ENCODE assay signal across 1 cellular context in the genomic region with DNA sequence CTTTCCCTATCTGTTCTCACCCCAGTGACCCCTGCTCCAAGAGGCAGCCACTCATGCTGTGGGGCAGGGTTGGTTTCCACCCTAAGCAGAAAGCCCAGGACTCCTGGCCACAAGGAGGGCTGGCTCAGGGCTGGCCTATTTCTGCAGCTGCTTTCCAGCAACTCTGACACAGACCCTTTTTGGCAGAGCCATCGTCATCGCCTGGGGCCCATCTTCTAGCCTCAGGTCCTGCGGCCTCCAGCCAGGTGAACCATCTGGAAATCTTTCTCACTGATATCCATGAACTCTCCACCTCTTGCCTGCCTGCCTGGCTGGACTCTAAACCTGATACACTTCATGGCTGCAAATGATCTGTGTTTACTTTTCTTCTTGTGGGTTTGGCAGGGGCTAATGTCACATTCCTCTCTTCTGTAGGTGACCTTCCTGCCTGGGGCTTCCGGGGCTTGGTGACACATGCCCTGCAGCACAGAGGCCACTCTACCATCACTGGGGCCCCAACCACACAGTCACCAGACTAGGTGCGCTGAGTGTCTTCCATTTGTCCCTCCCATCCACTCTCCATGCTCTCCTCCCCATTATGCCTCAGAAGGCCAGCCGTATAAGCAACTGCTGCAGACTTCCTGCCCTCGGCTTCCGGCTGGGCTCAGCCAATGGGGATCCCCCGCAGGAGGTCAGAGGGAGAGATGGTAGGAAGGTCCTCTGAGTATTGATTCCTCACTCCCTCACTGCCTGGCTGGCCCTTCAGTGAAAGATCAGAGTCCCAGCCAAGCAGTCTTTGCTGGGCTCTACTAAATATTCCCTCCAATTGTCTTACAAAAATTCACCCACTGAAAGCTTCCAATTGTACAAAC.
TF ChIP-seq lines count a peak whose summit lies in the region.

No MANE protein-coding gene starts in this region.

TF ChIP-seq in HepG2, 621 proteins besides CTCF, POLR2A, EP300 and RAD21 (continued from another document and continues in another):
- TF ChIP-seq SP4 (CRISPR knock-in tag; IDR thresholded peaks at IDR 0.05), result 0 out of 2 replicates have a peak, but pooled peaks have one; percentile 57
- no peak for TF ChIP-seq ZNF18 (CRISPR knock-in tag; IDR thresholded peaks at IDR 0.05; ENCODE audit: insufficient replicate concordance)
- TF ChIP-seq NFE2L2 (IDR thresholded peaks at IDR 0.05; ENCODE audit: low read length), result no peak
- TF ChIP-seq, protein P1, sequence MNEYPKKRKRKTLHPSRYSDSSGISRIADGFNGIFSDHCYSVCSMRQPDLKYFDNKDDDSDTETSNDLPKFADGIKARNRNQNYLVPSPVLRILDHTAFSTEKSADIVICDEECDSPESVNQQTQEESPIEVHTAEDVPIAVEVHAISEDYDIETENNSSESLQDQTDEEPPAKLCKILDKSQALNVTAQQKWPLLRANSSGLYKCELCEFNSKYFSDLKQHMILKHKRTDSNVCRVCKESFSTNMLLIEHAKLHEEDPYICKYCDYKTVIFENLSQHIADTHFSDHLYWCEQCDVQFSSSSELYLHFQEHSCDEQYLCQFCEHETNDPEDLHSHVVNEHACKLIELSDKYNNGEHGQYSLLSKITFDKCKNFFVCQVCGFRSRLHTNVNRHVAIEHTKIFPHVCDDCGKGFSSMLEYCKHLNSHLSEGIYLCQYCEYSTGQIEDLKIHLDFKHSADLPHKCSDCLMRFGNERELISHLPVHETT (CRISPR knock-in tag; conservative IDR thresholded peaks at IDR 0.05), result peak; percentile 81; the same call in 1 of the 2 replicates
- TF ChIP-seq, protein P2, sequence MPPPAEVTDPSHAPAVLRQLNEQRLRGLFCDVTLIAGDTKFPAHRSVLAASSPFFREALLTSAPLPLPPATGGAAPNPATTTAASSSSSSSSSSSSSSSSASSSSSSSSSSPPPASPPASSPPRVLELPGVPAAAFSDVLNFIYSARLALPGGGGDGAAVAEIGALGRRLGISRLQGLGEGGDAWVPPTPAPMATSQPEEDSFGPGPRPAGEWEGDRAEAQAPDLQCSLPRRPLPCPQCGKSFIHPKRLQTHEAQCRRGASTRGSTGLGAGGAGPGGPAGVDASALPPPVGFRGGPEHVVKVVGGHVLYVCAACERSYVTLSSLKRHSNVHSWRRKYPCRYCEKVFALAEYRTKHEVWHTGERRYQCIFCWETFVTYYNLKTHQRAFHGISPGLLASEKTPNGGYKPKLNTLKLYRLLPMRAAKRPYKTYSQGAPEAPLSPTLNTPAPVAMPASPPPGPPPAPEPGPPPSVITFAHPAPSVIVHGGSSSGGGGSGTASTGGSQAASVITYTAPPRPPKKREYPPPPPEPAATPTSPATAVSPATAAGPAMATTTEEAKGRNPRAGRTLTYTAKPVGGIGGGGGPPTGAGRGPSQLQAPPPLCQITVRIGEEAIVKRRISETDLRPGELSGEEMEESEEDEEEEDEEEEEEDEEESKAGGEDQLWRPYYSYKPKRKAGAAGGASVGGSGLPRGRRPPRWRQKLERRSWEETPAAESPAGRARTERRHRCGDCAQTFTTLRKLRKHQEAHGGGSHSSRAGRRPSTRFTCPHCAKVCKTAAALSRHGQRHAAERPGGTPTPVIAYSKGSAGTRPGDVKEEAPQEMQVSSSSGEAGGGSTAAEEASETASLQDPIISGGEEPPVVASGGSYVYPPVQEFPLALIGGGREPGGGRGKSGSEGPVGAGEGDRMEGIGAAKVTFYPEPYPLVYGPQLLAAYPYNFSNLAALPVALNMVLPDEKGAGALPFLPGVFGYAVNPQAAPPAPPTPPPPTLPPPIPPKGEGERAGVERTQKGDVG (CRISPR knock-in tag; IDR thresholded peaks at IDR 0.05; ENCODE audit: borderline replicate concordance), result no peak
- TF ChIP-seq SRF (IDR thresholded peaks at IDR 0.05; ENCODE audit: low read depth, low read length), result peak; percentile 44; the same call in 1 of the 2 replicates
- peak; percentile 85 for TF ChIP-seq ZNF761 (CRISPR knock-in tag; conservative IDR thresholded peaks at IDR 0.05)
- TF ChIP-seq U2AF2 (IDR thresholded peaks at IDR 0.05; ENCODE audit: low read depth, low read length), result no peak
- TF ChIP-seq PITX1 (CRISPR knock-in tag; IDR thresholded peaks at IDR 0.05), result peak; percentile 81
- TF ChIP-seq, protein P3, sequence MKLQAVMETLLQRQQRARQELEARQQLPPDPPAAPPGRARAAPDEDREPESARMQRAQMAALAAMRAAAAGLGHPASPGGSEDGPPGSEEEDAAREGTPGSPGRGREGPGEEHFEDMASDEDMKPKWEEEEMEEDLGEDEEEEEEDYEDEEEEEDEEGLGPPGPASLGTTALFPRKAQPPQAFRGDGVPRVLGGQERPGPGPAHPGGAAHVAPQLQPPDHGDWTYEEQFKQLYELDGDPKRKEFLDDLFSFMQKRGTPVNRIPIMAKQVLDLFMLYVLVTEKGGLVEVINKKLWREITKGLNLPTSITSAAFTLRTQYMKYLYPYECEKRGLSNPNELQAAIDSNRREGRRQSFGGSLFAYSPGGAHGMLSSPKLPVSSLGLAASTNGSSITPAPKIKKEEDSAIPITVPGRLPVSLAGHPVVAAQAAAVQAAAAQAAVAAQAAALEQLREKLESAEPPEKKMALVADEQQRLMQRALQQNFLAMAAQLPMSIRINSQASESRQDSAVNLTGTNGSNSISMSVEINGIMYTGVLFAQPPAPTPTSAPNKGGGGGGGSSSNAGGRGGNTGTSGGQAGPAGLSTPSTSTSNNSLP (IDR thresholded peaks at IDR 0.05; ENCODE audit: low read depth, low read length), result peak; percentile 70
- no peak for TF ChIP-seq MIER2 (CRISPR knock-in tag; IDR thresholded peaks at IDR 0.05)
- TF ChIP-seq SAFB2 (CRISPR knock-in tag; IDR thresholded peaks at IDR 0.05; ENCODE audit: borderline replicate concordance, low read depth), result peak; percentile 84; the same call in 1 of the 2 replicates
- TF ChIP-seq ZSCAN30 (CRISPR knock-in tag; IDR thresholded peaks at IDR 0.05), result peak; percentile 94
- TF ChIP-seq, protein P4, sequence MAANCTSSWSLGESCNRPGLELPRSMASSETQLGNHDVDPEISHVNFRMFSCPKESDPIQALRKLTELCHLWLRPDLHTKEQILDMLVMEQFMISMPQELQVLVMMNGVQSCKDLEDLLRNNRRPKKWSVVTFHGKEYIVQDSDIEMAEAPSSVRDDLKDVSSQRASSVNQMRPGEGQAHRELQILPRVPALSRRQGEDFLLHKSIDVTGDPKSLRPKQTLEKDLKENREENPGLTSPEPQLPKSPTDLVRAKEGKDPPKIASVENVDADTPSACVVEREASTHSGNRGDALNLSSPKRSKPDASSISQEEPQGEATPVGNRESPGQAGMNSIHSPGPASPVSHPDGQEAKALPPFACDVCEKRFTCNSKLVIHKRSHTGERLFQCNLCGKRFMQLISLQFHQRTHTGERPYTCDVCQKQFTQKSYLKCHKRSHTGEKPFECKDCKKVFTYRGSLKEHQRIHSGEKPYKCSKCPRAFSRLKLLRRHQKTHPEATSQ (CRISPR knock-in tag; IDR thresholded peaks at IDR 0.05; ENCODE audit: borderline replicate concordance), result peak; percentile 64; the same call in 1 of the 2 replicates
- no peak for TF ChIP-seq RFX3 (CRISPR knock-in tag; IDR thresholded peaks at IDR 0.05)
- TF ChIP-seq PAF1 (CRISPR knock-in tag; IDR thresholded peaks at IDR 0.05), result no peak
- TF ChIP-seq ZNF569 (CRISPR knock-in tag; IDR thresholded peaks at IDR 0.05; ENCODE audit: borderline replicate concordance), result no peak
- TF ChIP-seq SATB2 (CRISPR knock-in tag; IDR thresholded peaks at IDR 0.05), result 0 out of 2 replicates have a peak, but pooled peaks have one; percentile 5
- no peak for TF ChIP-seq EEA1 (CRISPR knock-in tag; IDR thresholded peaks at IDR 0.05; ENCODE audit: borderline replicate concordance)
- no peak for TF ChIP-seq DZIP1 (CRISPR knock-in tag; IDR thresholded peaks at IDR 0.05)
- no peak; the same call in 1 of the 2 replicates for TF ChIP-seq KAT7 (CRISPR knock-in tag; IDR thresholded peaks at IDR 0.05; ENCODE audit: borderline replicate concordance)
- TF ChIP-seq MED13 (CRISPR knock-in tag; IDR thresholded peaks at IDR 0.05), result peak; percentile 82; the same call in 1 of the 2 replicates
- no peak for TF ChIP-seq TP53 (CRISPR knock-in tag; conservative IDR thresholded peaks at IDR 0.05)
- peak; percentile 85 for TF ChIP-seq IRF2 (CRISPR knock-in tag; IDR thresholded peaks at IDR 0.05)
- no peak for TF ChIP-seq ZNF839 (CRISPR knock-in tag; IDR thresholded peaks at IDR 0.05; ENCODE audit: borderline replicate concordance)
- no peak for TF ChIP-seq AGO2 (optimal IDR thresholded peaks at IDR 0.05; ENCODE audit: low read depth, low read length)
- no peak for TF ChIP-seq RAD51 (IDR thresholded peaks at IDR 0.05; ENCODE audit: borderline replicate concordance)
- no peak for TF ChIP-seq ARID2 (CRISPR knock-in tag; IDR thresholded peaks at IDR 0.05; ENCODE audit: borderline replicate concordance)
- no peak for TF ChIP-seq ZFYVE20 (CRISPR knock-in tag; IDR thresholded peaks at IDR 0.05; ENCODE audit: borderline replicate concordance, low read depth)
- TF ChIP-seq STAT6 (CRISPR knock-in tag; IDR thresholded peaks at IDR 0.05; ENCODE audit: borderline replicate concordance), result peak; percentile 60
- no peak for TF ChIP-seq ATF5 (CRISPR knock-in tag; IDR thresholded peaks at IDR 0.05; ENCODE audit: low read depth)
- TF ChIP-seq ASH2L (IDR thresholded peaks at IDR 0.05; ENCODE audit: insufficient read length, low read depth, low read length), result peak; percentile 87
- TF ChIP-seq TSC22D2 (CRISPR knock-in tag; IDR thresholded peaks at IDR 0.05; ENCODE audit: borderline replicate concordance), result no peak; the same call in 1 of the 2 replicates
- TF ChIP-seq HIVEP1 (CRISPR knock-in tag; IDR thresholded peaks at IDR 0.05), result peak; percentile 89
- peak; percentile 27; the same call in 1 of the 2 replicates for TF ChIP-seq ZNF691 (CRISPR knock-in tag; IDR thresholded peaks at IDR 0.05; ENCODE audit: borderline replicate concordance, low read depth)
- TF ChIP-seq SRSF9 (IDR thresholded peaks at IDR 0.05; ENCODE audit: borderline replicate concordance, insufficient read depth, low read depth, low read length, poor library complexity, severe bottlenecking), result no peak
- TF ChIP-seq NFIB (CRISPR knock-in tag; IDR thresholded peaks at IDR 0.05; ENCODE audit: borderline replicate concordance), result no peak
- no peak for TF ChIP-seq SP1 (IDR thresholded peaks at IDR 0.05)
- no peak for TF ChIP-seq SP1 (CRISPR knock-in tag; IDR thresholded peaks at IDR 0.05)
- TF ChIP-seq MED1 (CRISPR knock-in tag; IDR thresholded peaks at IDR 0.05), result peak; percentile 94
- TF ChIP-seq ZSCAN9 (CRISPR knock-in tag; IDR thresholded peaks at IDR 0.05; ENCODE audit: borderline replicate concordance), result peak; percentile 44; the same call in 1 of the 2 replicates
